ENCODE assay signal across 8 cellular contexts in genomic region chr13:46896346-46897138, GRCh38. TPM values are rescaled to one million over a fixed set of nuclear protein-coding genes. Genes with fewer than 3 reads are reported as not detected.
A peak's percentile ranks its signal among the peaks of the same experiment; 100 is the strongest.
DNase-seq lines count a peak whose midpoint lies in the region; ATAC-seq and TF ChIP-seq lines count a peak whose summit lies in the region.

TSS of gene HTR2A (minus strand) at chr13:46897053. CDS start at chr13:46895906, 1,147 bp downstream.

- H3K9me3 Mint-ChIP-seq in activated CD4-positive, alpha-beta T cell treated with anti-CD3 and anti-CD28 coated beads, Interleukin-2, amount 10 ng/mL, durations not matched to agents 7 days and 5 days: no peaks in the 10 kb centered on the region
- no peaks in the 10 kb centered on the region for H3K9me3 Mint-ChIP-seq in activated naive CD8-positive, alpha-beta T cell treated with anti-CD3 and anti-CD28 coated beads, Interleukin-2, amount 10 ng/mL, durations not matched to agents 7 days and 5 days

- H3K4me3 ChIP-seq in hepatocyte (no peak within 1 kb of the TSS), skin epidermis (peak within 1 kb of the TSS in 6 of 7 experiments; percentile 6 to 29 (median 21))

- no peaks in the 10 kb centered on the region for H3K9me3 ChIP-seq in hepatocyte (ENCODE audit: low read depth)

- H3K27ac ChIP-seq in hepatocyte (no peak within 1 kb of the TSS), skin epidermis (peak within 1 kb of the TSS in 10 of 21 experiments; percentile 1 to 74 (median 39))

- peaks cover 15% of the 10 kb centered on the region for H3K4me1 Mint-ChIP-seq in activated CD4-positive, alpha-beta T cell treated with anti-CD3 and anti-CD28 coated beads, Interleukin-2, amount 10 ng/mL, durations not matched to agents 7 days and 5 days
- H3K4me1 Mint-ChIP-seq in activated naive CD8-positive, alpha-beta T cell treated with anti-CD3 and anti-CD28 coated beads, Interleukin-2, amount 10 ng/mL, durations not matched to agents 7 days and 5 days: peaks cover 9% of the 10 kb centered on the region

- H3K4me1 ChIP-seq in hepatocyte (ENCODE audit: insufficient read depth): peaks cover 4% of the 10 kb centered on the region

- H3K9me2 ChIP-seq in hepatocyte (replicated peaks; ENCODE audit: insufficient read depth): no peaks in the 10 kb centered on the region

- peak within 1 kb of the TSS; percentile 68 for H3K4me2 ChIP-seq in hepatocyte

- no peaks in the 10 kb centered on the region for H4K20me1 ChIP-seq in hepatocyte (ENCODE audit: insufficient read depth, poor library complexity, severe bottlenecking)

- no peak within 1 kb of the TSS for H3K4me3 Mint-ChIP-seq in activated CD4-positive, alpha-beta T cell treated with anti-CD3 and anti-CD28 coated beads, Interleukin-2, amount 10 ng/mL, durations not matched to agents 7 days and 5 days
- H3K4me3 Mint-ChIP-seq in activated naive CD8-positive, alpha-beta T cell treated with anti-CD3 and anti-CD28 coated beads, Interleukin-2, amount 10 ng/mL, durations not matched to agents 7 days and 5 days: peak within 1 kb of the TSS; percentile 51

- peaks cover 66% of the 10 kb centered on the region for H3K27me3 Mint-ChIP-seq in activated CD4-positive, alpha-beta T cell treated with anti-CD3 and anti-CD28 coated beads, Interleukin-2, amount 10 ng/mL, durations not matched to agents 7 days and 5 days
- peaks cover 63% of the 10 kb centered on the region for H3K27me3 Mint-ChIP-seq in activated naive CD8-positive, alpha-beta T cell treated with anti-CD3 and anti-CD28 coated beads, Interleukin-2, amount 10 ng/mL, durations not matched to agents 7 days and 5 days

- no peak within 1 kb of the TSS for H3K27ac Mint-ChIP-seq in activated CD4-positive, alpha-beta T cell treated with anti-CD3 and anti-CD28 coated beads, Interleukin-2, amount 10 ng/mL, durations not matched to agents 7 days and 5 days
- H3K27ac Mint-ChIP-seq in activated naive CD8-positive, alpha-beta T cell treated with anti-CD3 and anti-CD28 coated beads, Interleukin-2, amount 10 ng/mL, durations not matched to agents 7 days and 5 days: no peak within 1 kb of the TSS

- 58% methylated on average over 13 of the region's 13 CpGs for WGBS in hepatocyte (ENCODE audit: low lambda C conversion rate, missing lambda C conversion rate)

- POLR2A ChIA-PET in activated CD4-positive, alpha-beta T cell treated with anti-CD3 and anti-CD28 coated beads, Interleukin-2, amount 10 ng/mL, durations not matched to agents 7 days and 5 days (lab: Charles Lee): no interaction called here
- POLR2A ChIA-PET in activated naive CD8-positive, alpha-beta T cell treated with anti-CD3 and anti-CD28 coated beads, Interleukin-2, amount 10 ng/mL, durations not matched to agents 7 days and 5 days (lab: Charles Lee): no interaction called here

- CTCF ChIA-PET in activated CD4-positive, alpha-beta T cell treated with anti-CD3 and anti-CD28 coated beads, Interleukin-2, amount 10 ng/mL, durations not matched to agents 7 days and 5 days (lab: Charles Lee): no interaction called here

- no peaks in the 10 kb centered on the region for H3K79me2 ChIP-seq in hepatocyte

- H2AFZ ChIP-seq in hepatocyte: peak within 1 kb of the TSS; percentile 17

- no peak for ATAC-seq in activated naive CD8-positive, alpha-beta T cell treated with anti-CD3 and anti-CD28 coated beads, Interleukin-2, amount 10 ng/mL, durations not matched to agents 7 days and 5 days (ENCODE audit: low read depth)
- no peak for ATAC-seq in HG02759 (IDR thresholded peaks at IDR 0.05; ENCODE audit: unreplicated experiment)

- peaks cover 4% of the 10 kb centered on the region for H3K27me3 ChIP-seq in hepatocyte

- H3K36me3 Mint-ChIP-seq in activated CD4-positive, alpha-beta T cell treated with anti-CD3 and anti-CD28 coated beads, Interleukin-2, amount 10 ng/mL, durations not matched to agents 7 days and 5 days (ENCODE audit: low read depth): no peaks in the 10 kb centered on the region
- no peaks in the 10 kb centered on the region for H3K36me3 Mint-ChIP-seq in activated naive CD8-positive, alpha-beta T cell treated with anti-CD3 and anti-CD28 coated beads, Interleukin-2, amount 10 ng/mL, durations not matched to agents 7 days and 5 days

- no peaks in the 10 kb centered on the region for H3K36me3 ChIP-seq in hepatocyte (replicated peaks; ENCODE audit: insufficient read depth, low read depth)

- peak; percentile 13 for DNase-seq in activated CD4-positive, alpha-beta T cell treated with anti-CD3 and anti-CD28 coated beads, Interleukin-2, amount 10 ng/mL, durations not matched to agents 7 days and 5 days
- DNase-seq in activated CD4-positive, alpha-beta T cell treated with anti-CD3 and anti-CD28 coated beads for 1 hour: no peak
- DNase-seq in activated naive CD8-positive, alpha-beta T cell treated with anti-CD3 and anti-CD28 coated beads, Interleukin-2, amount 10 ng/mL, durations not matched to agents 7 days and 5 days: no peak
- DNase-seq in hepatocyte (ENCODE audit: low spot score): peak; percentile 14
- DNase-seq in NCI-H2171 treated with DMSO at 0.1 percent for 48 hours (lab: John Stamatoyannopoulos, UW): no peak
- no peak for DNase-seq in NCI-H2107 treated with DMSO at 0.1 percent for 48 hours (lab: John Stamatoyannopoulos, UW; ENCODE audit: unreplicated experiment)

- TF ChIP-seq CTCF in hepatocyte (IDR thresholded peaks at IDR 0.05; ENCODE audit: poor library complexity): no peak

RNA-seq across cellular contexts. Expression of gene HTR2A, which starts in this region (rescaled TPM):
- not detected for total RNA-seq in activated CD4-positive, alpha-beta T cell treated with anti-CD3 and anti-CD28 coated beads, Interleukin-2, amount 10 ng/mL, durations not matched to agents 7 days and 5 days
- total RNA-seq in activated naive CD8-positive, alpha-beta T cell treated with anti-CD3 and anti-CD28 coated beads, Interleukin-2, amount 10 ng/mL, durations not matched to agents 7 days and 5 days: not detected
- total RNA-seq in hepatocyte: 0.20 and 0.23 TPM in 2 replicates
- polyA plus RNA-seq in hepatocyte: 0.11 TPM in 1 of 2 replicates, not detected in the other

Comparison
In these comparisons a context has a peak if more than half of its experiments do, and no peak if none do; other contexts are left out.
1. Peak in DNase-seq in activated CD4-positive, alpha-beta T cell treated with anti-CD3 and anti-CD28 coated beads, Interleukin-2, amount 10 ng/mL, durations not matched to agents 7 days and 5 days; RNA of the gene not detected or under 1 TPM.
2. Peak in DNase-seq and H3K4me2 ChIP-seq in hepatocyte; RNA of the gene not detected or under 1 TPM.